18 cellular contexts compared by ENCODE assay signal in the genomic region with DNA sequence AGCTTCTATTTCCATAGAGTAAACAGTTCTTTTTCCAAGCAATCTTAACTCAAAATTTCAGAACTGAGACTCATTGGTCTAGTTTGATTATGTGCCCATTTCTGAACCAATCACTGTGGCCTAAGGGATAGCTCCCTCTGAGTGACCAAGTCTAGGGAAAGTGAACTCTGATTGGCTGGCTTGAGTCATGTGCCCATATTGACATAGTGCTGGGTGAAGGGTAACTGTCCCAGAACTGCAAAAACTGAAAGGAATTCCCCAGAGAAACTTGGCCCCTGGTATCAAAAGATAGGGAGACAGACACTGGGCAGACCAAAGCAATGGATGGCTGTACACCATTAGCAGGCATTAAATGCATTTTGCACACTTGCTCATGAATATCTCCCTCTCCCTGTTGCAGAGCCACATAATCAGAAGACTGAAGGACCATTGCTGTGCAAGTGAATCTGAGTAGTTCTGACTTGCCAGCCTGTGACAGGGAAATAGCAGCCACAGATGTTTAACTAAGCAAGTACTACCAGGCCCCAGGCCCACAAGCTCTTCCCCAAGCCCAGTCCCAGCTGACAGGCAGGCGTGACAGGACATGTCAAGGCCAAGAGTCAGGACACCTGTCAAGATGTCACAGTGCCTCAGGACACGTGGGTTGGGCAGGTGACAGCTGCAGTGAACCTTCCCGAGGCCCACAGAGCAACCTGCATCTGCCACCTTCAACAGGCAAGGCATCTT.
DNase-seq lines count a peak whose midpoint lies in the region; ATAC-seq and TF ChIP-seq lines count a peak whose summit lies in the region.
"Had no signal": no experiment of that assay in that cellular context is flagged by ENCODE, and none has a peak within 500 bp of the region (broad histone marks: within the 10 kb centered on the region; RNA-seq: fewer than 3 reads in every experiment).

No MANE protein-coding gene starts in this region.

- peak; percentile 38 for ATAC-seq in GM19035 (IDR thresholded peaks at IDR 0.05; ENCODE audit: unreplicated experiment)
- ATAC-seq in HG03520 (IDR thresholded peaks at IDR 0.05; ENCODE audit: unreplicated experiment), result peak; percentile 36
- ATAC-seq in natural killer cell treated with Interleukin-12 subunit alpha and Interleukin-12 subunit beta and Interleukin-15 and Interleukin-18, amount 100 ng/mL, for 72 hours, result no peak
- no peak for ATAC-seq in activated T-cell treated with anti-CD3 and anti-CD28 coated beads, Interleukin-2, amount 50 U/mL, for 4 hours
- no peak for ATAC-seq in body of pancreas
- ATAC-seq in HG03442 (IDR thresholded peaks at IDR 0.05; ENCODE audit: unreplicated experiment), result no peak
- ATAC-seq: naive thymus-derived CD8-positive, alpha-beta T cell had no signal

- H3K36me3 ChIP-seq in WERI-Rb-1, result no peaks in the 10 kb centered on the region
- no peaks in the 10 kb centered on the region for H3K36me3 ChIP-seq in body of pancreas (replicated peaks in 1 of 2; ENCODE audit: insufficient read depth in 1 of 2, low read depth in 2 of 2)

- TF ChIP-seq POLR2A in body of pancreas (IDR thresholded peaks at IDR 0.05), result no peak

- H3K9me3 Mint-ChIP-seq in natural killer cell treated with Interleukin-12 subunit alpha and Interleukin-12 subunit beta and Interleukin-15 and Interleukin-18, amount 100 ng/mL, for 72 hours, result no peaks in the 10 kb centered on the region
- H3K9me3 Mint-ChIP-seq in activated T-cell treated with anti-CD3 and anti-CD28 coated beads, Interleukin-2, amount 50 U/mL, for 4 hours, result no peaks in the 10 kb centered on the region
- H3K9me3 Mint-ChIP-seq: activated CD4-positive, alpha-beta memory T cell treated with anti-CD3 and anti-CD28 coated beads for 36 hours; naive thymus-derived CD8-positive, alpha-beta T cell; type B pancreatic cell had no signal

- H3K27ac Mint-ChIP-seq in natural killer cell treated with Interleukin-12 subunit alpha and Interleukin-12 subunit beta and Interleukin-15 and Interleukin-18, amount 100 ng/mL, for 72 hours, result no peak overlapping the region
- H3K27ac Mint-ChIP-seq: activated CD4-positive, alpha-beta memory T cell treated with anti-CD3 and anti-CD28 coated beads for 36 hours; naive thymus-derived CD8-positive, alpha-beta T cell; type B pancreatic cell had no signal

- H3K27me3 Mint-ChIP-seq in natural killer cell treated with Interleukin-12 subunit alpha and Interleukin-12 subunit beta and Interleukin-15 and Interleukin-18, amount 100 ng/mL, for 72 hours, result peaks cover 0 to 6% of the 10 kb centered on the region in 2 donors
- no peaks in the 10 kb centered on the region for H3K27me3 Mint-ChIP-seq in activated T-cell treated with anti-CD3 and anti-CD28 coated beads, Interleukin-2, amount 50 U/mL, for 4 hours (ENCODE audit: low read depth)
- H3K27me3 Mint-ChIP-seq: activated CD4-positive, alpha-beta memory T cell treated with anti-CD3 and anti-CD28 coated beads for 36 hours had no signal

- no peaks in the 10 kb centered on the region for H3K36me3 Mint-ChIP-seq in natural killer cell treated with Interleukin-12 subunit alpha and Interleukin-12 subunit beta and Interleukin-15 and Interleukin-18, amount 100 ng/mL, for 72 hours
- H3K36me3 Mint-ChIP-seq in activated T-cell treated with anti-CD3 and anti-CD28 coated beads, Interleukin-2, amount 50 U/mL, for 4 hours (ENCODE audit: insufficient read depth), result no peaks in the 10 kb centered on the region
- H3K36me3 Mint-ChIP-seq: activated CD4-positive, alpha-beta memory T cell treated with anti-CD3 and anti-CD28 coated beads for 36 hours; naive thymus-derived CD8-positive, alpha-beta T cell; type B pancreatic cell had no signal

- no peaks in the 10 kb centered on the region for H3K4me1 ChIP-seq in body of pancreas

- DNase-seq in GM12864 (ENCODE audit: low read depth) (peak; percentile 61), WERI-Rb-1 (peak; percentile 34), body of pancreas (no peak)
- no peak for DNase-seq in natural killer cell treated with Interleukin-12 subunit alpha and Interleukin-12 subunit beta and Interleukin-15 and Interleukin-18, amount 100 ng/mL, for 72 hours (ENCODE audit: low spot score)
- DNase-seq in activated T-cell treated with anti-CD3 and anti-CD28 coated beads, Interleukin-2, amount 50 U/mL, for 4 hours, result no peak
- DNase-seq: activated CD4-positive, alpha-beta memory T cell treated with anti-CD3 and anti-CD28 coated beads for 36 hours; amygdala; GM23248; MV-4-11; naive thymus-derived CD8-positive, alpha-beta T cell; NCI-H524 treated with DMSO at 0.1 percent for 48 hours; retina; SIG-M5; stimulated activated CD4-positive, alpha-beta T cell treated with anti-CD3 and anti-CD28 coated beads, Interleukin-1b, Interleukin-23, amount 100 ng/mL, for 48 hours had no signal

- H3K4me3 Mint-ChIP-seq in natural killer cell treated with Interleukin-12 subunit alpha and Interleukin-12 subunit beta and Interleukin-15 and Interleukin-18, amount 100 ng/mL, for 72 hours, result no peak overlapping the region
- H3K4me3 Mint-ChIP-seq in activated T-cell treated with anti-CD3 and anti-CD28 coated beads, Interleukin-2, amount 50 U/mL, for 4 hours, result no peak overlapping the region
- H3K4me3 Mint-ChIP-seq: activated CD4-positive, alpha-beta memory T cell treated with anti-CD3 and anti-CD28 coated beads for 36 hours; naive thymus-derived CD8-positive, alpha-beta T cell; type B pancreatic cell had no signal

- H3K27me3 ChIP-seq in WERI-Rb-1 (ENCODE audit: insufficient read depth, low read depth, severe bottlenecking), result no peaks in the 10 kb centered on the region
- no peaks in the 10 kb centered on the region for H3K27me3 ChIP-seq in body of pancreas

- intact Hi-C loops in body of pancreas (cut with DNase I), result no loop called here

- no peaks in the 10 kb centered on the region for H3K4me1 Mint-ChIP-seq in natural killer cell treated with Interleukin-12 subunit alpha and Interleukin-12 subunit beta and Interleukin-15 and Interleukin-18, amount 100 ng/mL, for 72 hours (ENCODE audit: low read depth in 2 of 2)
- H3K4me1 Mint-ChIP-seq in activated T-cell treated with anti-CD3 and anti-CD28 coated beads, Interleukin-2, amount 50 U/mL, for 4 hours (ENCODE audit: low read depth), result no peaks in the 10 kb centered on the region

- TF ChIP-seq CTCF in GM12864 (IDR thresholded peaks at IDR 0.05; ENCODE audit: low read depth, low read length, missing control alignments), result no peak
- TF ChIP-seq CTCF in WERI-Rb-1 (IDR thresholded peaks at IDR 0.05; ENCODE audit: low read depth, low read length), result no peak
- no peak for TF ChIP-seq CTCF in body of pancreas (IDR thresholded peaks at IDR 0.05)

- H3K27ac ChIP-seq in WERI-Rb-1 (no peak overlapping the region), body of pancreas (no peak overlapping the region)
- H3K27ac ChIP-seq: GM23248 had no signal

- H3K9me3 ChIP-seq in WERI-Rb-1 (ENCODE audit: severe bottlenecking) (no peaks in the 10 kb centered on the region), body of pancreas (no peaks in the 10 kb centered on the region)

- H3K4me3 ChIP-seq in GM12864 (ENCODE audit: low read depth, low read length) (no peak overlapping the region), WERI-Rb-1 (ENCODE audit: low read depth, low read length) (no peak overlapping the region), body of pancreas (no peak overlapping the region)
- H3K4me3 ChIP-seq: GM23248 had no signal

- WGBS in body of pancreas, 2 donors, result 63 to 76% methylated on average over 3 of the region's 3 CpGs

Comparison
In these comparisons a context has a peak if more than half of its experiments do, and no peak if none do; other contexts are left out.
1. DNase-seq: peak in GM12864 (single experiment) and WERI-Rb-1 (single experiment); none in natural killer cell treated with Interleukin-12 subunit alpha and Interleukin-12 subunit beta and Interleukin-15 and Interleukin-18, amount 100 ng/mL, for 72 hours (single experiment), activated T-cell treated with anti-CD3 and anti-CD28 coated beads, Interleukin-2, amount 50 U/mL, for 4 hours (single experiment) and body of pancreas (0 of 4).
2. ATAC-seq: peak in GM19035 (single experiment) and HG03520 (single experiment); none in natural killer cell treated with Interleukin-12 subunit alpha and Interleukin-12 subunit beta and Interleukin-15 and Interleukin-18, amount 100 ng/mL, for 72 hours (0 of 2), activated T-cell treated with anti-CD3 and anti-CD28 coated beads, Interleukin-2, amount 50 U/mL, for 4 hours (0 of 2), body of pancreas (single experiment) and HG03442 (single experiment).